8 cellular contexts compared by ENCODE assay signal in genomic region chr3:133574260-133574881, GRCh38. TPM values are rescaled to one million over a fixed set of nuclear protein-coding genes. Genes with fewer than 3 reads are reported as not detected.
A peak's percentile ranks its signal among the peaks of the same experiment; 100 is the strongest.
DNase-seq lines count a peak whose midpoint lies in the region; ATAC-seq, FAIRE-seq and TF ChIP-seq lines count a peak whose summit lies in the region.

No MANE protein-coding gene starts in this region.

- H3K4me1 ChIP-seq in endocrine pancreas (ENCODE audit: control insufficient read depth, insufficient read depth, low read length), result peaks cover 22% of the 10 kb centered on the region
- H3K4me1 ChIP-seq in mucosa of descending colon (ENCODE audit: low read depth), result peaks cover 16% of the 10 kb centered on the region

- H3K4me1 Mint-ChIP-seq in activated CD4-positive, alpha-beta memory T cell treated with anti-CD3 and anti-CD28 coated beads for 36 hours (ENCODE audit: low read depth), result peaks cover 65% of the 10 kb centered on the region

- DNase-seq in AG04450 (ENCODE audit: low read depth, low spot score) (no peak), mucosa of descending colon (peak; percentile 74 to 88 (median 86)), HTR-8/SVneo (ENCODE audit: insufficient read length, low spot score) (no peak)
- DNase-seq in activated CD4-positive, alpha-beta memory T cell treated with anti-CD3 and anti-CD28 coated beads for 36 hours, result peak; percentile 89
- peak; percentile 32 to 44 for DNase-seq in stimulated activated CD8-positive, alpha-beta memory T cell treated with anti-CD3 and anti-CD28 coated beads, Interleukin-7, amount 100 ng/mL, for 1 hour (ENCODE audit: low read depth in 2 of 2)

- POLR2A ChIA-PET in AG04450 (lab: Yijun Ruan, JAX), result interaction anchor here (0.6 to 2.6 kb wide), 5 partner anchors 27 to 110 kb away, joined by 3 to 21 read pairs (median 5); no protein-coding TSS in a partner anchor
- POLR2A ChIA-PET in activated CD4-positive, alpha-beta memory T cell treated with anti-CD3 and anti-CD28 coated beads for 36 hours (lab: Charles Lee), result interaction anchor here (0.6 to 4.0 kb wide), 14 partner anchors 17 to 1157 kb away, joined by 3 to 31 read pairs (median 4); partner anchors contain the start of genes DNAJC13 and TOPBP1

- H3K9me3 ChIP-seq in AG04450 (ENCODE audit: control insufficient read depth, insufficient read depth, low read length) (no peaks in the 10 kb centered on the region), endocrine pancreas (ENCODE audit: control insufficient read depth, low read length) (no peaks in the 10 kb centered on the region), mucosa of descending colon (no peaks in the 10 kb centered on the region)

- H3K27me3 Mint-ChIP-seq in activated CD4-positive, alpha-beta memory T cell treated with anti-CD3 and anti-CD28 coated beads for 36 hours, result no peaks in the 10 kb centered on the region

- H3K27me3 ChIP-seq in AG04450 (ENCODE audit: control insufficient read depth, insufficient read depth, low read length) (no peaks in the 10 kb centered on the region), endocrine pancreas (ENCODE audit: control insufficient read depth, insufficient read depth, low read length) (no peaks in the 10 kb centered on the region)

- peak overlapping the region; percentile 99 for H3K4me3 Mint-ChIP-seq in activated CD4-positive, alpha-beta memory T cell treated with anti-CD3 and anti-CD28 coated beads for 36 hours

- H3K27ac Mint-ChIP-seq in activated CD4-positive, alpha-beta memory T cell treated with anti-CD3 and anti-CD28 coated beads for 36 hours, result peak overlapping the region; percentile 99

- peak overlapping the region; percentile 94 for H3K9ac ChIP-seq in endocrine pancreas (ENCODE audit: control insufficient read depth, insufficient read depth, low read length)

- CTCF ChIA-PET in AG04450 (lab: Charles Lee), result interaction anchor here (0.7 to 6.0 kb wide), 4 partner anchors 10 to 533 kb away, joined by 3 to 54 read pairs (median 3); no protein-coding TSS in a partner anchor
- CTCF ChIA-PET in activated CD4-positive, alpha-beta memory T cell treated with anti-CD3 and anti-CD28 coated beads for 36 hours (lab: Charles Lee), result interaction anchor here (0.7 to 4.4 kb wide), 8 partner anchors 21 to 848 kb away, joined by 3 to 30 read pairs (median 6); no protein-coding TSS in a partner anchor

- intact Hi-C loops in activated CD4-positive, alpha-beta memory T cell treated with anti-CD3 and anti-CD28 coated beads for 36 hours (cut with micrococcal nuclease), result loop anchor here (1.0 to 10.0 kb wide), 4 partner anchors 99 to 663 kb away; no protein-coding TSS in a partner anchor
- intact Hi-C loops in mucosa of descending colon (cut with DNase I, micrococcal nuclease), result loop anchor here in 1 of 2 donors (10.0 kb wide), 1 partner anchor 850 kb away; the partner anchor contains the start of gene NPHP3

- no peak for FAIRE-seq in HTR-8/SVneo (lab: Jason Lieb, UNC)

- no peaks in the 10 kb centered on the region for H3K9me3 Mint-ChIP-seq in activated CD4-positive, alpha-beta memory T cell treated with anti-CD3 and anti-CD28 coated beads for 36 hours

- TF ChIP-seq CTCF in AG04450 (IDR thresholded peaks at IDR 0.05; ENCODE audit: low read depth, low read length), result peak; percentile 12; the same call in 1 of the 2 replicates
- no peak for TF ChIP-seq CTCF in mucosa of descending colon (IDR thresholded peaks at IDR 0.05)

- ATAC-seq in GM19397 (IDR thresholded peaks at IDR 0.05; ENCODE audit: unreplicated experiment) (peak; percentile 30), HG03565 (IDR thresholded peaks at IDR 0.05; ENCODE audit: unreplicated experiment) (peak; percentile 29), mucosa of descending colon (peak; percentile 48)

- H3K36me3 ChIP-seq in endocrine pancreas (ENCODE audit: control insufficient read depth, insufficient read depth, low read length) (no peaks in the 10 kb centered on the region), mucosa of descending colon (ENCODE audit: low read depth) (peaks cover 5% of the 10 kb centered on the region)

- H3K27ac ChIP-seq in AG04450 (ENCODE audit: low read depth, low read length), result peak overlapping the region; percentile 88

- peaks cover 45% of the 10 kb centered on the region for H3K36me3 Mint-ChIP-seq in activated CD4-positive, alpha-beta memory T cell treated with anti-CD3 and anti-CD28 coated beads for 36 hours

- H3K4me3 ChIP-seq in AG04450 (ENCODE audit: low read depth, low read length), result peak overlapping the region; percentile 66
- peak overlapping the region; percentile 94 for H3K4me3 ChIP-seq in endocrine pancreas (ENCODE audit: control insufficient read depth, insufficient read depth, low read length)
- peak overlapping the region; percentile 75 for H3K4me3 ChIP-seq in mucosa of descending colon

RNA-seq across cellular contexts. Expression of gene CDV3, which starts 0.9 kb away (rescaled TPM):
- polyA plus RNA-seq in AG04450 (2011; rRNA removed), result 131 and 164 TPM in 2 replicates
- 81.9 and 122 TPM in 2 replicates for polyA minus RNA-seq in AG04450 (2011; rRNA and poly(A)+ RNA removed)
- total RNA-seq in activated CD4-positive, alpha-beta memory T cell treated with anti-CD3 and anti-CD28 coated beads for 36 hours, result 100 to 1,000 TPM; 204 to 209 TPM
- total RNA-seq in mucosa of descending colon, result 100 to 1,000 TPM; 109 to 171 (median 138) TPM

Comparison
In these comparisons a context has a peak if more than half of its experiments do, and no peak if none do; other contexts are left out.
1. DNase-seq: peak in activated CD4-positive, alpha-beta memory T cell treated with anti-CD3 and anti-CD28 coated beads for 36 hours (single experiment), mucosa of descending colon (3 of 3) and stimulated activated CD8-positive, alpha-beta memory T cell treated with anti-CD3 and anti-CD28 coated beads, Interleukin-7, amount 100 ng/mL, for 1 hour (2 of 2); none in AG04450 (single experiment) and HTR-8/SVneo (single experiment).
2. Peak in every context shown above with its lines, with median percentiles within 50 percentile points of each other: H3K4me3 ChIP-seq and ATAC-seq.